ENCODE assay signal across 18 cellular contexts in genomic region chr10:77560471-77560870, GRCh38.
DNase-seq lines count a peak whose midpoint lies in the region; ATAC-seq and TF ChIP-seq lines count a peak whose summit lies in the region.
"Had no signal": no experiment of that assay in that cellular context is flagged by ENCODE, and none has a peak within 500 bp of the region (broad histone marks: within the 10 kb centered on the region; RNA-seq: fewer than 3 reads in every experiment).

No MANE protein-coding gene starts in this region.

- POLR2A ChIA-PET in Panc1 (lab: Charles Lee), result interaction anchor here (0.6 kb wide), 1 partner anchor 77 kb away, joined by 4 read pairs; the partner anchor contains the start of gene KCNMA1

- H3K27ac ChIP-seq in Panc1 (ENCODE audit: low read length) (peak overlapping the region; percentile 24; the same call in 1 of the 2 replicates), lung (ENCODE audit: low read depth in 1 of 2, low read length in 1 of 2) (no peak overlapping the region), upper lobe of right lung (no peak overlapping the region)
- H3K27ac ChIP-seq: BLaER1 treated with 17β-estradiol and CSF1 and Interleukin-3, amounts not matched to agents 10 nM and 100 nM had no signal

- no peaks in the 10 kb centered on the region for H3K36me3 ChIP-seq in Panc1 (ENCODE audit: control insufficient read depth, insufficient read depth, low read length)
- H3K36me3 ChIP-seq in lung (ENCODE audit: control insufficient read depth in 2 of 2, insufficient read depth in 2 of 2, low read length in 2 of 2), result no peaks in the 10 kb centered on the region
- H3K36me3 ChIP-seq in upper lobe of right lung, result no peaks in the 10 kb centered on the region
- H3K36me3 ChIP-seq: BLaER1 treated with 17β-estradiol and CSF1 and Interleukin-3, amounts not matched to agents 10 nM and 100 nM had no signal

- ATAC-seq in Panc1, result no peak
- peak; percentile 27 for ATAC-seq in lung (ENCODE audit: insufficient read depth, low FRiP score)
- ATAC-seq in upper lobe of right lung, result peak; percentile 75
- ATAC-seq: GM12878, GM23338 had no signal

- no peak for TF ChIP-seq CTCF in Panc1 (IDR thresholded peaks at IDR 0.05)
- TF ChIP-seq CTCF in lung (IDR thresholded peaks at IDR 0.05; ENCODE audit: control extremely low read depth, extremely low read depth), result no peak
- no peak for TF ChIP-seq CTCF in upper lobe of right lung (IDR thresholded peaks at IDR 0.05)
- TF ChIP-seq CTCF in GM13976 (IDR thresholded peaks at IDR 0.05; ENCODE audit: borderline replicate concordance, control extremely low read depth, extremely low read depth, insufficient read depth, missing control alignments), result no peak

- DNase-seq in NCI-H510A treated with DMSO at 0.1 percent for 48 hours (lab: John Stamatoyannopoulos, UW) (peak; percentile 27), NCI-H510A (lab: John Stamatoyannopoulos, UW) (no peak), Panc1 (ENCODE audit: low read depth, low spot score) (no peak), lung (ENCODE audit: low spot score) (peak; percentile 78), upper lobe of right lung (no peak), cerebellar cortex (ENCODE audit: low spot score) (no peak), COLO668 (lab: John Stamatoyannopoulos, UW; ENCODE audit: unreplicated experiment) (no peak), GM13976 (ENCODE audit: low spot score) (no peak)
- DNase-seq: 8988T; ACHN; Calu3; CD4-positive, CD25-positive, alpha-beta regulatory T cell; DMS 273 treated with DMSO at 0.1 percent for 48 hours; GF-D8; H7 had no signal

- 73 to 79% methylated on average over 1 of the region's 1 CpG for WGBS in lung, 2 donors

- peaks cover 65% of the 10 kb centered on the region for H3K4me1 ChIP-seq in Panc1 (ENCODE audit: control insufficient read depth, insufficient read depth, low read length)
- no peaks in the 10 kb centered on the region for H3K4me1 ChIP-seq in lung (ENCODE audit: control insufficient read depth in 2 of 2, insufficient read depth in 2 of 2, low read length in 2 of 2)
- H3K4me1 ChIP-seq in upper lobe of right lung, result peaks cover 3% of the 10 kb centered on the region

- no peaks in the 10 kb centered on the region for H3K27me3 ChIP-seq in Panc1 (ENCODE audit: control insufficient read depth, insufficient read depth, low read length)
- no peaks in the 10 kb centered on the region for H3K27me3 ChIP-seq in lung (ENCODE audit: control insufficient read depth, insufficient read depth)
- H3K27me3 ChIP-seq in upper lobe of right lung, result no peaks in the 10 kb centered on the region
- H3K27me3 ChIP-seq: BLaER1 treated with 17β-estradiol and CSF1 and Interleukin-3, amounts not matched to agents 10 nM and 100 nM had no signal

- intact Hi-C loops in Panc1 (cut with micrococcal nuclease; ENCODE audit: unreplicated experiment) (no loop called here), upper lobe of right lung (cut with DNase I) (no loop called here)

- in situ Hi-C loops in Panc1 (cut with HindIII; ENCODE audit: low pct_unique_long_range_greater_than_20kb, low sequenced_read_pairs), result no loop called here
- in situ Hi-C loops in GM13976 (cut with MboI; ENCODE audit: low sequenced_read_pairs, unreplicated experiment), result no loop called here

- H3K9me3 ChIP-seq in Panc1 (ENCODE audit: control insufficient read depth, insufficient read depth, low read depth, low read length) (no peaks in the 10 kb centered on the region), lung (ENCODE audit: control insufficient read depth in 2 of 2, insufficient read depth in 1 of 2, low read length in 1 of 2) (no peaks in the 10 kb centered on the region), upper lobe of right lung (no peaks in the 10 kb centered on the region)
- H3K9me3 ChIP-seq: BLaER1 treated with 17β-estradiol and CSF1 and Interleukin-3, amounts not matched to agents 10 nM and 100 nM had no signal

- H3K4me3 ChIP-seq in Panc1 (ENCODE audit: low read depth in 2 of 2, low read length in 2 of 2) (no peak overlapping the region), lung (no peak overlapping the region), upper lobe of right lung (no peak overlapping the region)
- H3K4me3 ChIP-seq: BLaER1 treated with 17β-estradiol and CSF1 and Interleukin-3, amounts not matched to agents 10 nM and 100 nM; GM12878; GM23338 had no signal

- CTCF ChIA-PET in Panc1 (lab: Charles Lee), result interaction anchor here (1.0 kb wide), 1 partner anchor 81 kb away, joined by 3 read pairs; no protein-coding TSS in a partner anchor

- BruUV-seq in Panc1 (replicated peaks; lab: Mats Ljungman, UMichigan), result no TSS peak

Comparison
In these comparisons a context has a peak if more than half of its experiments do, and no peak if none do; other contexts are left out.
1. DNase-seq: peak in NCI-H510A treated with DMSO at 0.1 percent for 48 hours (single experiment) and lung (single experiment); none in NCI-H510A (single experiment), Panc1 (single experiment), upper lobe of right lung (single experiment), cerebellar cortex (single experiment), COLO668 (single experiment) and GM13976 (single experiment).